ENCODE assay signal across 13 cellular contexts in genomic region chr10:77554996-77555397, GRCh38.
DNase-seq lines count a peak whose midpoint lies in the region; ATAC-seq and TF ChIP-seq lines count a peak whose summit lies in the region.
"Had no signal": no experiment of that assay in that cellular context is flagged by ENCODE, and none has a peak within 500 bp of the region (broad histone marks: within the 10 kb centered on the region; RNA-seq: fewer than 3 reads in every experiment).

No MANE protein-coding gene starts in this region.

- no peak overlapping the region for H3K4me3 Mint-ChIP-seq in activated T-helper 1 cell treated with anti-CD3 and anti-CD28 coated beads, Interleukin-12 subunit alpha, Interleukin-12 subunit beta, Interleukin-2, Interleukin-4 antibody, amounts not matched to agents 30 ng/mL and 10 ng/mL and 1 ng/mL, durations not matched to agents 14 hours and 24 hours and 36 hours
- H3K4me3 Mint-ChIP-seq: activated naive CD4-positive, alpha-beta T cell treated with anti-CD3 and anti-CD28 coated beads, Interleukin-2, amount 50 U/mL, for 24 hours; natural killer cell had no signal

- H3K27me3 ChIP-seq in BLaER1 treated with 17β-estradiol and CSF1 and Interleukin-3, amounts not matched to agents 10 nM and 100 nM: no peaks in the 10 kb centered on the region
- no peaks in the 10 kb centered on the region for H3K27me3 ChIP-seq in gastroesophageal sphincter

- no peak for TF ChIP-seq POLR2A in gastroesophageal sphincter (IDR thresholded peaks at IDR 0.05)

- H3K4me3 ChIP-seq in BLaER1 treated with 17β-estradiol and CSF1 and Interleukin-3, amounts not matched to agents 10 nM and 100 nM: no peak overlapping the region
- H3K4me3 ChIP-seq in gastroesophageal sphincter: no peak overlapping the region

- DNase-seq in SKM-1 (lab: John Stamatoyannopoulos, UW; ENCODE audit: unreplicated experiment) (peak; percentile 51), pons (ENCODE audit: low spot score) (peak; percentile 38), COR-L47 (lab: John Stamatoyannopoulos, UW) (no peak), NCI-H1092 treated with DMSO at 0.1 percent for 48 hours (lab: John Stamatoyannopoulos, UW) (no peak)
- DNase-seq in activated T-helper 1 cell treated with anti-CD3 and anti-CD28 coated beads, Interleukin-12 subunit alpha, Interleukin-12 subunit beta, Interleukin-2, Interleukin-4 antibody, amounts not matched to agents 30 ng/mL and 10 ng/mL and 1 ng/mL, durations not matched to agents 14 hours and 24 hours and 36 hours (ENCODE audit: low spot score): no peak
- DNase-seq: activated CD4-positive, alpha-beta T cell treated with anti-CD3 and anti-CD28 coated beads, Interleukin-2, amount 50 U/mL, for 4 hours; natural killer cell; NCI-H524 had no signal

- no peak for TF ChIP-seq CTCF in gastroesophageal sphincter (IDR thresholded peaks at IDR 0.05)

- H3K36me3 ChIP-seq in BLaER1 treated with 17β-estradiol and CSF1 and Interleukin-3, amounts not matched to agents 10 nM and 100 nM: no peaks in the 10 kb centered on the region
- H3K36me3 ChIP-seq in gastroesophageal sphincter: no peaks in the 10 kb centered on the region

- peak overlapping the region in 6 of 11 experiments; percentile 27 to 85 (median 64); a peak in 11 of 22 replicates for H3K9ac ChIP-seq in BLaER1 treated with 17β-estradiol and CSF1 and Interleukin-3, amounts not matched to agents 10 nM and 100 nM

- WGBS in gastroesophageal sphincter (ENCODE audit: low coverage in 1 of 2), 2 donors: 75% methylated on average over 5 to 6 of the region's 7 CpGs

- no peaks in the 10 kb centered on the region for H3K36me3 Mint-ChIP-seq in activated T-helper 1 cell treated with anti-CD3 and anti-CD28 coated beads, Interleukin-12 subunit alpha, Interleukin-12 subunit beta, Interleukin-2, Interleukin-4 antibody, amounts not matched to agents 30 ng/mL and 10 ng/mL and 1 ng/mL, durations not matched to agents 14 hours and 24 hours and 36 hours (ENCODE audit: low read depth)
- H3K36me3 Mint-ChIP-seq: activated naive CD4-positive, alpha-beta T cell treated with anti-CD3 and anti-CD28 coated beads, Interleukin-2, amount 50 U/mL, for 24 hours; natural killer cell had no signal

- peak overlapping the region; percentile 49 to 92 (median 76) for H3K4me2 ChIP-seq in BLaER1 treated with 17β-estradiol and CSF1 and Interleukin-3, amounts not matched to agents 10 nM and 100 nM

- H3K27ac Mint-ChIP-seq in activated T-helper 1 cell treated with anti-CD3 and anti-CD28 coated beads, Interleukin-12 subunit alpha, Interleukin-12 subunit beta, Interleukin-2, Interleukin-4 antibody, amounts not matched to agents 30 ng/mL and 10 ng/mL and 1 ng/mL, durations not matched to agents 14 hours and 24 hours and 36 hours: no peak overlapping the region
- H3K27ac Mint-ChIP-seq: activated naive CD4-positive, alpha-beta T cell treated with anti-CD3 and anti-CD28 coated beads, Interleukin-2, amount 50 U/mL, for 24 hours; natural killer cell had no signal

- H3K4me1 Mint-ChIP-seq in activated T-helper 1 cell treated with anti-CD3 and anti-CD28 coated beads, Interleukin-12 subunit alpha, Interleukin-12 subunit beta, Interleukin-2, Interleukin-4 antibody, amounts not matched to agents 30 ng/mL and 10 ng/mL and 1 ng/mL, durations not matched to agents 14 hours and 24 hours and 36 hours (ENCODE audit: low read depth): no peaks in the 10 kb centered on the region
- H3K4me1 Mint-ChIP-seq: activated naive CD4-positive, alpha-beta T cell treated with anti-CD3 and anti-CD28 coated beads, Interleukin-2, amount 50 U/mL, for 24 hours; natural killer cell had no signal

- H3K4me1 ChIP-seq in BLaER1 treated with 17β-estradiol and CSF1 and Interleukin-3, amounts not matched to agents 10 nM and 100 nM: peaks cover 45 to 86% (median 66%) of the 10 kb centered on the region in 10 experiments
- H3K4me1 ChIP-seq in gastroesophageal sphincter: peaks cover 7 to 79% (median 16%) of the 10 kb centered on the region in 3 donors

- H3K27me3 Mint-ChIP-seq in activated T-helper 1 cell treated with anti-CD3 and anti-CD28 coated beads, Interleukin-12 subunit alpha, Interleukin-12 subunit beta, Interleukin-2, Interleukin-4 antibody, amounts not matched to agents 30 ng/mL and 10 ng/mL and 1 ng/mL, durations not matched to agents 14 hours and 24 hours and 36 hours (ENCODE audit: insufficient read depth): peaks cover 2% of the 10 kb centered on the region
- H3K27me3 Mint-ChIP-seq: activated naive CD4-positive, alpha-beta T cell treated with anti-CD3 and anti-CD28 coated beads, Interleukin-2, amount 50 U/mL, for 24 hours had no signal

- TF ChIP-seq EP300 in gastroesophageal sphincter (IDR thresholded peaks at IDR 0.05): no peak

- ATAC-seq in gastroesophageal sphincter (no peak), GM21360 (IDR thresholded peaks at IDR 0.05; ENCODE audit: unreplicated experiment) (no peak)
- ATAC-seq: natural killer cell had no signal

- H3K27ac ChIP-seq in BLaER1 treated with 17β-estradiol and CSF1 and Interleukin-3, amounts not matched to agents 10 nM and 100 nM: peak overlapping the region in 9 of 11 experiments; percentile 18 to 96 (median 84); a peak in 17 of 22 replicates
- peak overlapping the region; percentile 87 to 94 (median 88) for H3K27ac ChIP-seq in gastroesophageal sphincter
- H3K27ac ChIP-seq: C4-2B had no signal

- no peaks in the 10 kb centered on the region for H4K20me1 ChIP-seq in BLaER1 treated with 17β-estradiol and CSF1 and Interleukin-3, amounts not matched to agents 10 nM and 100 nM

- no peaks in the 10 kb centered on the region for H3K9me3 Mint-ChIP-seq in activated T-helper 1 cell treated with anti-CD3 and anti-CD28 coated beads, Interleukin-12 subunit alpha, Interleukin-12 subunit beta, Interleukin-2, Interleukin-4 antibody, amounts not matched to agents 30 ng/mL and 10 ng/mL and 1 ng/mL, durations not matched to agents 14 hours and 24 hours and 36 hours
- H3K9me3 Mint-ChIP-seq: activated naive CD4-positive, alpha-beta T cell treated with anti-CD3 and anti-CD28 coated beads, Interleukin-2, amount 50 U/mL, for 24 hours; natural killer cell had no signal

- intact Hi-C loops in activated T-helper 1 cell treated with anti-CD3 and anti-CD28 coated beads, Interleukin-12 subunit alpha, Interleukin-12 subunit beta, Interleukin-2, Interleukin-4 antibody, amounts not matched to agents 30 ng/mL and 10 ng/mL and 1 ng/mL, durations not matched to agents 14 hours and 24 hours and 36 hours (cut with micrococcal nuclease): no loop called here

- no peaks in the 10 kb centered on the region for H3K9me3 ChIP-seq in BLaER1 treated with 17β-estradiol and CSF1 and Interleukin-3, amounts not matched to agents 10 nM and 100 nM (replicated peaks in 1 of 11)
- H3K9me3 ChIP-seq in gastroesophageal sphincter: no peaks in the 10 kb centered on the region

Comparison
In these comparisons a context has a peak if more than half of its experiments do, and no peak if none do; other contexts are left out.
1. DNase-seq: peak in SKM-1 (single experiment) and pons (single experiment); none in activated T-helper 1 cell treated with anti-CD3 and anti-CD28 coated beads, Interleukin-12 subunit alpha, Interleukin-12 subunit beta, Interleukin-2, Interleukin-4 antibody, amounts not matched to agents 30 ng/mL and 10 ng/mL and 1 ng/mL, durations not matched to agents 14 hours and 24 hours and 36 hours (single experiment), COR-L47 (single experiment) and NCI-H1092 treated with DMSO at 0.1 percent for 48 hours (single experiment).